Comparison of ENCODE assay signal across 35 cellular contexts in the genomic region with DNA sequence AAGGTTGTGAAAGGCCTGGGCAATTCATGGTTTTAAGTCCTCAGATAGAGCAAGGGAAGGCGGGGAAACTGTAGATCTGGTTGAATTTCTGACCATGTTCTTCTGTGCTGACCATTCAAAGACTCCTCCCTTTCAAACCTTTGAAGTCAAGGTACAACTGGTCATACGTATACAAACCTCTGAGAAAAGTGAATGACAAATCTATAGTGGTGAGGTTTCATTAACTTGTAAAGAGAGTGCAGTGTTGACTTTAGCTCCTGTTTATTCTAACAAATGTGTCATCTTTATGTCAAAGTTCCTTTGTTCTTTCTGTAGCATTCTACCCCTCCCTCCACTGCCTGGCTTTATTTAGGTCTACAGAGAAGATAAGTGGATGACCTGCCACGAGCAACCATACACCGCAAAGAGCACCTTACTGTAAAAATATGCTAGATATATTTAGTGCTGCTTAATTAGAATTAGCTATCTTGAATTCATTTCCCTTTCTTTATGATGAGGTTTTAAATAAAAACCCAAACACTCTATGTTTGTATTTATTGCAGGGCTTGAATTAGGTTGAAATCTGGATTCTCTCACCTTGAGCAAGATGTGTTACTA.
"Had no signal": no experiment of that assay in that cellular context is flagged by ENCODE, and none has a peak within 500 bp of the region (broad histone marks: within the 10 kb centered on the region; RNA-seq: fewer than 3 reads in every experiment).

No MANE protein-coding gene starts in this region.

- H3K9me3 Mint-ChIP-seq: activated B cell treated with CpG ODN at 0.5 μM for 24 hours; activated CD4-positive, alpha-beta memory T cell treated with anti-CD3 and anti-CD28 coated beads, Interleukin-2, amount 10 ng/mL, durations not matched to agents 7 days and 5 days; activated CD4-positive, alpha-beta T cell treated with anti-CD3 and anti-CD28 coated beads, Interleukin-2, amount 10 ng/mL, durations not matched to agents 7 days and 5 days; activated naive CD4-positive, alpha-beta T cell treated with anti-CD3 and anti-CD28 coated beads, Interleukin-2, amount 10 ng/mL, durations not matched to agents 7 days and 5 days; activated naive CD4-positive, alpha-beta T cell treated with anti-CD3 and anti-CD28 coated beads, Interleukin-2, amount 50 U/mL, for 24 hours; activated naive CD8-positive, alpha-beta T cell treated with anti-CD3 and anti-CD28 coated beads, Interleukin-2, amount 10 ng/mL, durations not matched to agents 7 days and 5 days; activated naive CD8-positive, alpha-beta T cell treated with anti-CD3 and anti-CD28 coated beads, Interleukin-2, amount 50 U/mL, for 24 hours; T-helper 1 cell treated with Interleukin-12 subunit alpha and Interleukin-12 subunit beta and Interleukin-4 antibody, amounts not matched to agents 30 μg/mL and 1 μg/mL, for 36 hours; T-helper 2 cell treated with Interferon-gamma antibody and Interleukin-4, amounts not matched to agents 5 μg/mL and 100 μg/mL, for 36 hours had no signal

- H3K4me1 Mint-ChIP-seq: activated B cell treated with CpG ODN at 0.5 μM for 24 hours; activated CD4-positive, alpha-beta memory T cell treated with anti-CD3 and anti-CD28 coated beads, Interleukin-2, amount 10 ng/mL, durations not matched to agents 7 days and 5 days; activated CD4-positive, alpha-beta T cell treated with anti-CD3 and anti-CD28 coated beads, Interleukin-2, amount 10 ng/mL, durations not matched to agents 7 days and 5 days; activated CD8-positive, alpha-beta memory T cell treated with anti-CD3 and anti-CD28 coated beads, Interleukin-2, amount 10 ng/mL, durations not matched to agents 7 days and 5 days; activated naive CD4-positive, alpha-beta T cell treated with anti-CD3 and anti-CD28 coated beads, Interleukin-2, amount 10 ng/mL, durations not matched to agents 7 days and 5 days; activated naive CD4-positive, alpha-beta T cell treated with anti-CD3 and anti-CD28 coated beads, Interleukin-2, amount 50 U/mL, for 24 hours; activated naive CD8-positive, alpha-beta T cell treated with anti-CD3 and anti-CD28 coated beads, Interleukin-2, amount 10 ng/mL, durations not matched to agents 7 days and 5 days; activated naive CD8-positive, alpha-beta T cell treated with anti-CD3 and anti-CD28 coated beads, Interleukin-2, amount 50 U/mL, for 24 hours; central memory CD8-positive, alpha-beta T cell had no signal

- H3K27me3 Mint-ChIP-seq: activated B cell treated with CpG ODN at 0.5 μM for 24 hours; activated CD4-positive, alpha-beta memory T cell treated with anti-CD3 and anti-CD28 coated beads, Interleukin-2, amount 10 ng/mL, durations not matched to agents 7 days and 5 days; activated CD4-positive, alpha-beta T cell treated with anti-CD3 and anti-CD28 coated beads, Interleukin-2, amount 10 ng/mL, durations not matched to agents 7 days and 5 days; activated CD8-positive, alpha-beta memory T cell treated with anti-CD3 and anti-CD28 coated beads, Interleukin-2, amount 10 ng/mL, durations not matched to agents 7 days and 5 days; activated naive CD4-positive, alpha-beta T cell treated with anti-CD3 and anti-CD28 coated beads, Interleukin-2, amount 10 ng/mL, durations not matched to agents 7 days and 5 days; activated naive CD4-positive, alpha-beta T cell treated with anti-CD3 and anti-CD28 coated beads, Interleukin-2, amount 50 U/mL, for 24 hours; activated naive CD8-positive, alpha-beta T cell treated with anti-CD3 and anti-CD28 coated beads, Interleukin-2, amount 10 ng/mL, durations not matched to agents 7 days and 5 days; activated T-cell treated with anti-CD3 and anti-CD28 coated beads, Interleukin-2, amount 50 U/mL, for 24 hours; central memory CD8-positive, alpha-beta T cell had no signal

- FAIRE-seq: TTC549 had no signal

- H3K36me3 ChIP-seq: ascending aorta, brain microvascular endothelial cell, breast epithelium, cardiac muscle cell had no signal

- DNase-seq: activated B cell treated with CpG ODN at 0.5 μM for 24 hours; activated CD4-positive, alpha-beta memory T cell treated with anti-CD3 and anti-CD28 coated beads, Interleukin-2, amount 10 ng/mL, durations not matched to agents 7 days and 5 days; activated CD4-positive, alpha-beta T cell treated with anti-CD3 and anti-CD28 coated beads for 4 hours; activated CD4-positive, alpha-beta T cell treated with anti-CD3 and anti-CD28 coated beads, Interleukin-2, amount 10 ng/mL, durations not matched to agents 7 days and 5 days; activated CD4-positive, alpha-beta T cell treated with anti-CD3 and anti-CD28 coated beads, Interleukin-2, amount 50 U/mL, for 48 hours; activated CD4-positive, CD25-positive, alpha-beta regulatory T cell treated with anti-CD3 and anti-CD28 coated beads, Interleukin-2, amount 50 U/mL, for 72 hours; activated CD8-positive, alpha-beta memory T cell treated with anti-CD3 and anti-CD28 coated beads for 24 hours; activated CD8-positive, alpha-beta memory T cell treated with anti-CD3 and anti-CD28 coated beads, Interleukin-2, amount 10 ng/mL, durations not matched to agents 7 days and 5 days; activated CD8-positive, alpha-beta memory T cell treated with anti-CD3 and anti-CD28 coated beads, Interleukin-2, amount 50 U/mL, for 48 hours; activated CD8-positive, alpha-beta T cell treated with anti-CD3 and anti-CD28 coated beads, Interleukin-2, amount 10 ng/mL, durations not matched to agents 7 days and 5 days; activated effector memory CD4-positive, alpha-beta T cell treated with Interleukin-2 at 50 U/mL for 16 hours; activated gamma-delta T cell; activated naive CD4-positive, alpha-beta T cell treated with anti-CD3 and anti-CD28 coated beads, Interleukin-2, amount 10 ng/mL, durations not matched to agents 7 days and 5 days; activated naive CD4-positive, alpha-beta T cell treated with Interleukin-2 at 50 U/mL for 16 hours; activated naive CD8-positive, alpha-beta T cell treated with anti-CD3 and anti-CD28 coated beads, Interleukin-2, amount 10 ng/mL, durations not matched to agents 7 days and 5 days; activated naive CD8-positive, alpha-beta T cell treated with anti-CD3 and anti-CD28 coated beads, Interleukin-2, amount 50 U/mL, for 24 hours; activated T-cell treated with anti-CD3 and anti-CD28 coated beads, Interleukin-2, amount 50 U/mL, for 24 hours; activated T-cell treated with anti-CD3 and anti-CD28 coated beads, Interleukin-2, amount 50 U/mL, for 48 hours; amygdala; anterior cingulate cortex; brain microvascular endothelial cell; caudate nucleus; cerebellar nuclear complex; T-helper 2 cell; T-helper 9 cell had no signal

- H3K4me3 Mint-ChIP-seq: activated B cell treated with CpG ODN at 0.5 μM for 24 hours; activated CD4-positive, alpha-beta memory T cell treated with anti-CD3 and anti-CD28 coated beads, Interleukin-2, amount 10 ng/mL, durations not matched to agents 7 days and 5 days; activated CD4-positive, alpha-beta T cell treated with anti-CD3 and anti-CD28 coated beads, Interleukin-2, amount 10 ng/mL, durations not matched to agents 7 days and 5 days; activated CD8-positive, alpha-beta memory T cell treated with anti-CD3 and anti-CD28 coated beads, Interleukin-2, amount 10 ng/mL, durations not matched to agents 7 days and 5 days; activated CD8-positive, alpha-beta T cell treated with anti-CD3 and anti-CD28 coated beads, Interleukin-2, amount 10 ng/mL, durations not matched to agents 7 days and 5 days; activated naive CD4-positive, alpha-beta T cell treated with anti-CD3 and anti-CD28 coated beads, Interleukin-2, amount 10 ng/mL, durations not matched to agents 7 days and 5 days; activated naive CD4-positive, alpha-beta T cell treated with anti-CD3 and anti-CD28 coated beads, Interleukin-2, amount 50 U/mL, for 24 hours; activated naive CD8-positive, alpha-beta T cell; activated naive CD8-positive, alpha-beta T cell treated with anti-CD3 and anti-CD28 coated beads, Interleukin-2, amount 10 ng/mL, durations not matched to agents 7 days and 5 days; activated naive CD8-positive, alpha-beta T cell treated with anti-CD3 and anti-CD28 coated beads, Interleukin-2, amount 50 U/mL, for 24 hours; activated T-cell treated with anti-CD3 and anti-CD28 coated beads, Interleukin-2, amount 50 U/mL, for 24 hours; central memory CD8-positive, alpha-beta T cell; T-helper 1 cell treated with Interleukin-12 subunit alpha and Interleukin-12 subunit beta and Interleukin-4 antibody, amounts not matched to agents 30 μg/mL and 1 μg/mL, for 36 hours; T-helper 2 cell treated with Interferon-gamma antibody and Interleukin-4, amounts not matched to agents 5 μg/mL and 100 μg/mL, for 36 hours had no signal

- H3K27ac Mint-ChIP-seq: activated B cell treated with CpG ODN at 0.5 μM for 24 hours; activated CD4-positive, alpha-beta memory T cell treated with anti-CD3 and anti-CD28 coated beads, Interleukin-2, amount 10 ng/mL, durations not matched to agents 7 days and 5 days; activated CD4-positive, alpha-beta T cell treated with anti-CD3 and anti-CD28 coated beads, Interleukin-2, amount 10 ng/mL, durations not matched to agents 7 days and 5 days; activated CD8-positive, alpha-beta memory T cell treated with anti-CD3 and anti-CD28 coated beads, Interleukin-2, amount 10 ng/mL, durations not matched to agents 7 days and 5 days; activated CD8-positive, alpha-beta T cell treated with anti-CD3 and anti-CD28 coated beads, Interleukin-2, amount 10 ng/mL, durations not matched to agents 7 days and 5 days; activated naive CD4-positive, alpha-beta T cell treated with anti-CD3 and anti-CD28 coated beads, Interleukin-2, amount 10 ng/mL, durations not matched to agents 7 days and 5 days; activated naive CD4-positive, alpha-beta T cell treated with anti-CD3 and anti-CD28 coated beads, Interleukin-2, amount 50 U/mL, for 24 hours; activated naive CD8-positive, alpha-beta T cell; activated naive CD8-positive, alpha-beta T cell treated with anti-CD3 and anti-CD28 coated beads, Interleukin-2, amount 10 ng/mL, durations not matched to agents 7 days and 5 days; activated naive CD8-positive, alpha-beta T cell treated with anti-CD3 and anti-CD28 coated beads, Interleukin-2, amount 50 U/mL, for 24 hours; activated T-cell treated with anti-CD3 and anti-CD28 coated beads, Interleukin-2, amount 50 U/mL, for 24 hours; activated T-helper 2 cell treated with anti-CD3 and anti-CD28 coated beads, Interferon-gamma antibody, Interleukin-2, Interleukin-4, amounts not matched to agents 10 μg/mL and 5 μg/mL and 100 μg/mL, durations not matched to agents 14 hours and 24 hours and 36 hours; T-helper 1 cell treated with Interleukin-12 subunit alpha and Interleukin-12 subunit beta and Interleukin-4 antibody, amounts not matched to agents 30 μg/mL and 1 μg/mL, for 36 hours; T-helper 2 cell treated with Interferon-gamma antibody and Interleukin-4, amounts not matched to agents 5 μg/mL and 100 μg/mL, for 36 hours had no signal

- H3K4me3 ChIP-seq: ascending aorta, breast epithelium, cardiac muscle cell had no signal

- H3K36me3 Mint-ChIP-seq: activated CD8-positive, alpha-beta memory T cell treated with anti-CD3 and anti-CD28 coated beads, Interleukin-2, amount 10 ng/mL, durations not matched to agents 7 days and 5 days; activated naive CD4-positive, alpha-beta T cell treated with anti-CD3 and anti-CD28 coated beads, Interleukin-2, amount 10 ng/mL, durations not matched to agents 7 days and 5 days; activated naive CD4-positive, alpha-beta T cell treated with anti-CD3 and anti-CD28 coated beads, Interleukin-2, amount 50 U/mL, for 24 hours; activated naive CD8-positive, alpha-beta T cell; activated naive CD8-positive, alpha-beta T cell treated with anti-CD3 and anti-CD28 coated beads, Interleukin-2, amount 10 ng/mL, durations not matched to agents 7 days and 5 days had no signal

- H3K27me3 ChIP-seq: ascending aorta, brain microvascular endothelial cell, breast epithelium, cardiac muscle cell had no signal
